In genomic region chr2:100889286-100889685, GRCh38 we compare ENCODE assay signal across 24 cellular contexts.
"Had no signal": no experiment of that assay in that cellular context is flagged by ENCODE, and none has a peak within 500 bp of the region (broad histone marks: within the 10 kb centered on the region; RNA-seq: fewer than 3 reads in every experiment).

No MANE protein-coding gene starts in this region.

- FAIRE-seq: astrocyte, keratinocyte had no signal

- DNase-seq: activated CD4-positive, alpha-beta T cell treated with anti-CD3 and anti-CD28 coated beads for 4 hours; activated CD4-positive, alpha-beta T cell treated with anti-CD3 and anti-CD28 coated beads, Interleukin-2, amount 50 U/mL, for 48 hours; activated CD8-positive, alpha-beta memory T cell treated with anti-CD3 and anti-CD28 coated beads, Interleukin-2, amount 50 U/mL, for 48 hours; activated gamma-delta T cell; activated naive CD4-positive, alpha-beta T cell treated with anti-CD3 and anti-CD28 coated beads, Interleukin-2, amount 10 ng/mL, durations not matched to agents 7 days and 5 days; activated naive CD8-positive, alpha-beta T cell treated with anti-CD3 and anti-CD28 coated beads, Interleukin-2, amount 10 ng/mL, durations not matched to agents 7 days and 5 days; activated T-cell treated with anti-CD3 and anti-CD28 coated beads, Interleukin-2, amount 50 U/mL, for 24 hours; brain microvascular endothelial cell; caudate nucleus; left cardiac atrium; left ventricle myocardium superior; mucosa of descending colon; ovary; sigmoid colon; stimulated activated CD4-positive, alpha-beta T cell treated with anti-CD3 and anti-CD28 coated beads, Interleukin-15, amount 100 ng/mL, for 24 hours; stimulated activated naive CD4-positive, alpha-beta T cell; T-cell; uterus had no signal

- H3K27me3 ChIP-seq: brain microvascular endothelial cell, gastroesophageal sphincter, hepatocyte, neutrophil, ovary, sigmoid colon, tibial nerve, uterus had no signal

- H3K27ac ChIP-seq: brain microvascular endothelial cell, gastroesophageal sphincter, hepatocyte, neutrophil, ovary, tibial nerve, uterus had no signal

- H3K9me3 ChIP-seq: gastroesophageal sphincter, mucosa of descending colon, neutrophil, ovary, sigmoid colon, tibial nerve, uterus had no signal

- H2AFZ ChIP-seq: hepatocyte had no signal

- H3K4me2 ChIP-seq: hepatocyte had no signal

- H3K4me1 ChIP-seq: tibial nerve, uterus had no signal

- H3K4me3 ChIP-seq: gastroesophageal sphincter, hepatocyte, mucosa of descending colon, ovary, sigmoid colon, tibial nerve, uterus had no signal

- H3K36me3 ChIP-seq: brain microvascular endothelial cell, gastroesophageal sphincter, neutrophil, ovary, sigmoid colon, tibial nerve, uterus had no signal
